ENCODE assay signal across 13 cellular contexts in the genomic region with DNA sequence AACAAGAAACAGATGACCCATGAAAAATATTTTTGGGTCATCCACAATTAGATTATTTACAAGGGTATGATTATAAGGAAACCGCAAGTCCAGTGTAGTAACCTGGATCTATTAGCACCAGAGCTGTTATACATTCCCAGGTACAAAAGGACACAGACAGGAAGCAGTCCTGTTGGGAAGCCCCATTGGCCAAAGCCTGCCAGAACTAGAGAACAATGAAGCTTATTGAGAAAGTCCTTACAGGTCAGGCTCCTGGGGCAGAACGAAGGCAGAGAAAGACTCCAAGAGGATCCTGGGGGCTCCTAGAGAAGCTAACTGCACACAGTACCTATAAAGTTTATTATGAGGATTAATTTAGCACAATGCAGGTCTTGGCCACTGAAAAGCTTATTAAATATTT.
DNase-seq lines count a peak whose midpoint lies in the region; ATAC-seq lines count a peak whose summit lies in the region.
"Had no signal": no experiment of that assay in that cellular context is flagged by ENCODE, and none has a peak within 500 bp of the region (broad histone marks: within the 10 kb centered on the region; RNA-seq: fewer than 3 reads in every experiment).

No MANE protein-coding gene starts in this region.

- no CpG with 5 or more reads among the region's 2 CpGs for WGBS in mesendoderm (ENCODE audit: extremely low coverage, insufficient coverage, low lambda C conversion rate)

- H3K4me3 ChIP-seq in mesendoderm (ENCODE audit: low read length) = no peak overlapping the region
- H3K4me3 ChIP-seq: BLaER1, HAP-1 had no signal

- peak overlapping the region; percentile 46 for H3K27ac Mint-ChIP-seq in activated naive CD4-positive, alpha-beta T cell treated with anti-CD3 and anti-CD28 coated beads, Interleukin-2, amount 50 U/mL, for 24 hours
- H3K27ac Mint-ChIP-seq in activated naive CD4-positive, alpha-beta T cell treated with anti-CD3 and anti-CD28 coated beads, Interleukin-2, amount 50 U/mL, for 72 hours = no peak overlapping the region
- H3K27ac Mint-ChIP-seq in central memory CD8-positive, alpha-beta T cell (ENCODE audit: low read depth) = peak overlapping the region; percentile 42
- H3K27ac Mint-ChIP-seq: IgD-negative memory B cell had no signal

- no peak overlapping the region for H2BK15ac ChIP-seq in mesendoderm (replicated peaks; ENCODE audit: low read depth)

- no peak overlapping the region for H3K9ac ChIP-seq in mesendoderm (ENCODE audit: low read length)
- H3K9ac ChIP-seq: BLaER1 had no signal

- no peak overlapping the region for H3K4me2 ChIP-seq in mesendoderm (ENCODE audit: low read length)
- H3K4me2 ChIP-seq: BLaER1 had no signal

- no peak overlapping the region for H3K56ac ChIP-seq in mesendoderm (ENCODE audit: low read length)

- H2AK5ac ChIP-seq in mesendoderm (ENCODE audit: low read length) = no peak overlapping the region

- H3K36me3 ChIP-seq in mesendoderm (ENCODE audit: control insufficient read depth, insufficient read depth, low read length) = no peaks in the 10 kb centered on the region
- H3K36me3 ChIP-seq: HAP-1 had no signal

- H3K79me1 ChIP-seq in mesendoderm (ENCODE audit: low read length) = no peaks in the 10 kb centered on the region

- H3K36me3 Mint-ChIP-seq in activated naive CD4-positive, alpha-beta T cell treated with anti-CD3 and anti-CD28 coated beads, Interleukin-2, amount 50 U/mL, for 24 hours = peaks cover 28% of the 10 kb centered on the region
- peaks cover 0 to 5% of the 10 kb centered on the region in 2 donors for H3K36me3 Mint-ChIP-seq in activated naive CD4-positive, alpha-beta T cell treated with anti-CD3 and anti-CD28 coated beads, Interleukin-2, amount 50 U/mL, for 72 hours
- H3K36me3 Mint-ChIP-seq in central memory CD8-positive, alpha-beta T cell (ENCODE audit: insufficient read depth) = peaks cover 74% of the 10 kb centered on the region

- no peak overlapping the region for H3K23ac ChIP-seq in mesendoderm (ENCODE audit: low read length)

- no peak overlapping the region for H3K18ac ChIP-seq in mesendoderm (ENCODE audit: low read length)

- H4K5ac ChIP-seq in mesendoderm (ENCODE audit: low read length) = no peak overlapping the region

- H4K8ac ChIP-seq in mesendoderm (ENCODE audit: low read depth, low read length) = no peak overlapping the region

- DNase-seq in activated naive CD4-positive, alpha-beta T cell treated with anti-CD3 and anti-CD28 coated beads, Interleukin-2, amount 50 U/mL, for 72 hours (ENCODE audit: low spot score in 2 of 2) = no peak
- DNase-seq in central memory CD8-positive, alpha-beta T cell (ENCODE audit: low spot score in 2 of 2) = no peak
- DNase-seq in mesendoderm = peak; percentile 19
- DNase-seq in pons (ENCODE audit: low spot score) = no peak
- DNase-seq: 8988T, AML-193, DMS53 had no signal

- H3K9me3 Mint-ChIP-seq in activated naive CD4-positive, alpha-beta T cell treated with anti-CD3 and anti-CD28 coated beads, Interleukin-2, amount 50 U/mL, for 24 hours = no peaks in the 10 kb centered on the region
- no peaks in the 10 kb centered on the region for H3K9me3 Mint-ChIP-seq in activated naive CD4-positive, alpha-beta T cell treated with anti-CD3 and anti-CD28 coated beads, Interleukin-2, amount 50 U/mL, for 72 hours
- no peaks in the 10 kb centered on the region for H3K9me3 Mint-ChIP-seq in central memory CD8-positive, alpha-beta T cell
- H3K9me3 Mint-ChIP-seq: IgD-negative memory B cell had no signal

- no peak overlapping the region for H3K27ac ChIP-seq in mesendoderm (ENCODE audit: low read depth, low read length)
- H3K27ac ChIP-seq: BLaER1 had no signal

- no peaks in the 10 kb centered on the region for H3K27me3 ChIP-seq in mesendoderm (ENCODE audit: insufficient read depth, low read length, poor library complexity)
- H3K27me3 ChIP-seq: BLaER1 had no signal

- no peak overlapping the region for H2BK5ac ChIP-seq in mesendoderm (ENCODE audit: low read length)

- no peaks in the 10 kb centered on the region for H3K4me1 Mint-ChIP-seq in activated naive CD4-positive, alpha-beta T cell treated with anti-CD3 and anti-CD28 coated beads, Interleukin-2, amount 50 U/mL, for 24 hours
- H3K4me1 Mint-ChIP-seq in central memory CD8-positive, alpha-beta T cell = peaks cover 9% of the 10 kb centered on the region
- H3K4me1 Mint-ChIP-seq: IgD-negative memory B cell had no signal

- no peaks in the 10 kb centered on the region for H3K79me2 ChIP-seq in mesendoderm (ENCODE audit: control insufficient read depth, insufficient read depth, low read length)

- H3K4me1 ChIP-seq in mesendoderm (ENCODE audit: control insufficient read depth, low read depth, low read length) = no peaks in the 10 kb centered on the region
- H3K4me1 ChIP-seq: BLaER1, HAP-1 had no signal

- H3K4ac ChIP-seq in mesendoderm (ENCODE audit: low read depth, low read length) = no peak overlapping the region

- no peaks in the 10 kb centered on the region for H3K27me3 Mint-ChIP-seq in activated naive CD4-positive, alpha-beta T cell treated with anti-CD3 and anti-CD28 coated beads, Interleukin-2, amount 50 U/mL, for 24 hours
- no peaks in the 10 kb centered on the region for H3K27me3 Mint-ChIP-seq in central memory CD8-positive, alpha-beta T cell
- H3K27me3 Mint-ChIP-seq: IgD-negative memory B cell had no signal

- no peak for ATAC-seq in activated naive CD4-positive, alpha-beta T cell treated with anti-CD3 and anti-CD28 coated beads, Interleukin-2, amount 50 U/mL, for 72 hours
- no peak for ATAC-seq in central memory CD8-positive, alpha-beta T cell (replicated peaks; ENCODE audit: extremely low read depth, poor library complexity, severe bottlenecking)
- ATAC-seq in HG02623 (IDR thresholded peaks at IDR 0.05; ENCODE audit: unreplicated experiment) (no peak), GM21576 (IDR thresholded peaks at IDR 0.05; ENCODE audit: unreplicated experiment) (no peak)

- H3K4me3 Mint-ChIP-seq in activated naive CD4-positive, alpha-beta T cell treated with anti-CD3 and anti-CD28 coated beads, Interleukin-2, amount 50 U/mL, for 24 hours = no peak overlapping the region
- no peak overlapping the region for H3K4me3 Mint-ChIP-seq in central memory CD8-positive, alpha-beta T cell
- H3K4me3 Mint-ChIP-seq: IgD-negative memory B cell had no signal

- no peak overlapping the region for H2BK120ac ChIP-seq in mesendoderm (ENCODE audit: low read depth, low read length)

Comparison
In these comparisons a context has a peak if more than half of its experiments do, and no peak if none do; other contexts are left out.
1. H3K27ac Mint-ChIP-seq: peak in activated naive CD4-positive, alpha-beta T cell treated with anti-CD3 and anti-CD28 coated beads, Interleukin-2, amount 50 U/mL, for 24 hours (single experiment) and central memory CD8-positive, alpha-beta T cell (single experiment); none in activated naive CD4-positive, alpha-beta T cell treated with anti-CD3 and anti-CD28 coated beads, Interleukin-2, amount 50 U/mL, for 72 hours (0 of 2).